In genomic region chr2:187529248-187529976, GRCh38 we compare ENCODE assay signal across 18 cellular contexts. TPM values are rescaled to one million over a fixed set of nuclear protein-coding genes. Genes with fewer than 3 reads are reported as not detected.
A peak's percentile ranks its signal among the peaks of the same experiment; 100 is the strongest.
DNase-seq lines count a peak whose midpoint lies in the region; ATAC-seq, FAIRE-seq and TF ChIP-seq lines count a peak whose summit lies in the region.
"Had no signal": no experiment of that assay in that cellular context is flagged by ENCODE, and none has a peak within 500 bp of the region (broad histone marks: within the 10 kb centered on the region; RNA-seq: fewer than 3 reads in every experiment).

No MANE protein-coding gene starts in this region.

- 90% methylated on average over 3 of the region's 3 CpGs for WGBS in K562 (ENCODE audit: insufficient coverage, low coverage, missing lambda C conversion rate)
- no CpG with 5 or more reads among the region's 3 CpGs for WGBS in mesendoderm (ENCODE audit: extremely low coverage, insufficient coverage, low lambda C conversion rate)

- no peaks in the 10 kb centered on the region for H3K79me1 ChIP-seq in mesendoderm (ENCODE audit: low read length)

- no peak overlapping the region for H3K23ac ChIP-seq in mesendoderm (ENCODE audit: low read length)

- intact Hi-C loops in K562 (cut with micrococcal nuclease), result no loop called here

- H3K9ac ChIP-seq in K562 (ENCODE audit: insufficient read depth in 1 of 2, low read depth in 2 of 2, low read length in 2 of 2) (no peak overlapping the region), mesendoderm (ENCODE audit: low read length) (no peak overlapping the region)
- H3K9ac ChIP-seq: KMS-11 had no signal

- no peak for TF ChIP-seq EP300 in K562 (IDR thresholded peaks at IDR 0.05; ENCODE audit: low read length)

- no peak overlapping the region for H2AFZ ChIP-seq in K562 (ENCODE audit: low read depth, low read length)

- no peak for DNase-seq in H54 (ENCODE audit: insufficient read length, low spot score)
- no peak for DNase-seq in K562 (ENCODE audit: extremely low read depth in 1 of 4, low spot score in 3 of 4)
- no peak for DNase-seq in mesendoderm
- no peak for DNase-seq in SHP77 treated with DMSO at 0.1 percent for 48 hours (lab: John Stamatoyannopoulos, UW)
- DNase-seq in NCI-H345 (lab: John Stamatoyannopoulos, UW), result no peak
- DNase-seq in RCC 7860 (ENCODE audit: low spot score), result no peak
- DNase-seq: BE2C; CD4-positive, alpha-beta T cell; DMS153; GDM1; HCEC 1CT; NCI-H1417; NCI-H187; NCI-H2227 treated with DMSO at 0.1 percent for 48 hours; NCI-H524 treated with DMSO at 0.1 percent for 48 hours; SW 1271 had no signal

- no peak overlapping the region for H4K5ac ChIP-seq in mesendoderm (ENCODE audit: low read length)

- H2BK120ac ChIP-seq in mesendoderm (ENCODE audit: low read depth, low read length), result no peak overlapping the region

- H2BK5ac ChIP-seq in mesendoderm (ENCODE audit: low read length), result no peak overlapping the region

- H3K4ac ChIP-seq in mesendoderm (ENCODE audit: low read depth, low read length), result no peak overlapping the region

- no peaks in the 10 kb centered on the region for H3K9me1 ChIP-seq in K562 (ENCODE audit: control insufficient read depth, insufficient read depth, low read length)

- no peaks in the 10 kb centered on the region for H3K27me3 ChIP-seq in K562 (ENCODE audit: control insufficient read depth in 2 of 2, insufficient read depth in 2 of 2, low read length in 2 of 2)
- H3K27me3 ChIP-seq in mesendoderm (ENCODE audit: insufficient read depth, low read length, poor library complexity), result no peaks in the 10 kb centered on the region
- H3K27me3 ChIP-seq: BE2C had no signal

- peaks cover 27% of the 10 kb centered on the region for H3K79me2 ChIP-seq in K562 (ENCODE audit: control insufficient read depth, insufficient read depth, low read length)
- no peaks in the 10 kb centered on the region for H3K79me2 ChIP-seq in mesendoderm (ENCODE audit: control insufficient read depth, insufficient read depth, low read length)

- no peak for TF ChIP-seq CTCF in K562 (IDR thresholded peaks at IDR 0.05 in 2 of 3, conservative IDR thresholded peaks at IDR 0.05 in 1 of 3; ENCODE audit: insufficient read depth in 2 of 3, low read depth in 1 of 3, low read length in 3 of 3)

- no peak overlapping the region for H3K18ac ChIP-seq in mesendoderm (ENCODE audit: low read length)

- H3K4me3 ChIP-seq in K562 (no peak overlapping the region), mesendoderm (ENCODE audit: low read length) (no peak overlapping the region)

- in situ Hi-C loops in K562 (cut with MboI), result no loop called here

- BruUV-seq in K562 (replicated peaks; lab: Mats Ljungman, UMichigan), result no TSS peak

- H2AK5ac ChIP-seq in mesendoderm (ENCODE audit: low read length), result no peak overlapping the region

- peak; percentile 52 for ATAC-seq in K562
- ATAC-seq in HG02571 (IDR thresholded peaks at IDR 0.05; ENCODE audit: unreplicated experiment), result no peak

- CTCF ChIA-PET in K562 (lab: Yijun Ruan, JAX; ENCODE audit: low intra/inter-chr PET ratio), result no interaction called here

- TF ChIP-seq RAD21 in K562 (CRISPR knock-in tag; conservative IDR thresholded peaks at IDR 0.05 in 1 of 2, IDR thresholded peaks at IDR 0.05 in 1 of 2), result no peak

- POLR2A ChIA-PET in K562 (lab: Yijun Ruan, JAX), result no interaction called here

- H3K4me2 ChIP-seq in K562 (ENCODE audit: insufficient read depth, low read length) (no peak overlapping the region), mesendoderm (ENCODE audit: low read length) (no peak overlapping the region)
- H3K4me2 ChIP-seq: KMS-11 had no signal

- H2BK15ac ChIP-seq in mesendoderm (replicated peaks; ENCODE audit: low read depth), result peak overlapping the region; percentile 88

- no peak overlapping the region for H4K8ac ChIP-seq in mesendoderm (ENCODE audit: low read depth, low read length)

- no peaks in the 10 kb centered on the region for H4K20me1 ChIP-seq in K562 (replicated peaks; ENCODE audit: control insufficient read depth, insufficient read depth, low read length)

- H3K27ac ChIP-seq in K562 (ENCODE audit: extremely low read depth, low read depth, low read length) (no peak overlapping the region), mesendoderm (ENCODE audit: low read depth, low read length) (no peak overlapping the region)
- H3K27ac ChIP-seq: KMS-11 had no signal

- H3K9me3 ChIP-seq in K562 (replicated peaks; ENCODE audit: control insufficient read depth, insufficient read depth, low read depth, low read length), result no peaks in the 10 kb centered on the region
- H3K9me3 ChIP-seq: BE2C had no signal

- no peak for TF ChIP-seq POLR2A in H54 (IDR thresholded peaks at IDR 0.05; ENCODE audit: low read depth, low read length)
- TF ChIP-seq POLR2A in K562 (conservative IDR thresholded peaks at IDR 0.05), result no peak

- peaks cover 17% of the 10 kb centered on the region; the same call in 2 of the 3 replicates for H3K36me3 ChIP-seq in K562 (ENCODE audit: control insufficient read depth, insufficient read depth, low read length)
- no peaks in the 10 kb centered on the region for H3K36me3 ChIP-seq in mesendoderm (ENCODE audit: control insufficient read depth, insufficient read depth, low read length)
- H3K36me3 ChIP-seq: BE2C had no signal

- H3K4me1 ChIP-seq in K562 (replicated peaks in 1 of 2; ENCODE audit: control insufficient read depth in 2 of 2, insufficient read depth in 2 of 2, low read length in 2 of 2) (no peaks in the 10 kb centered on the region), mesendoderm (ENCODE audit: control insufficient read depth, low read depth, low read length) (no peaks in the 10 kb centered on the region)
- H3K4me1 ChIP-seq: BE2C had no signal

- no peak overlapping the region for H3K56ac ChIP-seq in mesendoderm (ENCODE audit: low read length)

- FAIRE-seq in H54 (lab: Jason Lieb, UNC) (peak; percentile 83), K562 (lab: Jason Lieb, UNC) (no peak), RCC 7860 (lab: Jason Lieb, UNC) (no peak)

TF ChIP-seq in K562, 482 proteins besides CTCF, POLR2A, EP300 and RAD21 (continues in another document):
- TF ChIP-seq ZBTB7A (IDR thresholded peaks at IDR 0.05; ENCODE audit: borderline replicate concordance, control insufficient read depth, low read depth, low read length) (no peak), ZNF133 (CRISPR knock-in tag; IDR thresholded peaks at IDR 0.05) (no peak), ZNF311 (CRISPR knock-in tag; IDR thresholded peaks at IDR 0.05) (no peak), MLX (CRISPR knock-in tag; conservative IDR thresholded peaks at IDR 0.05) (no peak), ELK3 (CRISPR knock-in tag; IDR thresholded peaks at IDR 0.05) (no peak), NCOA1 (IDR thresholded peaks at IDR 0.05; ENCODE audit: low read depth) (no peak), ZNF274 (IDR thresholded peaks at IDR 0.05; ENCODE audit: borderline replicate concordance, low read depth, low read length) (no peak), CTBP1 (IDR thresholded peaks at IDR 0.05; ENCODE audit: borderline replicate concordance) (no peak), FOXM1 (IDR thresholded peaks at IDR 0.05; ENCODE audit: low read depth) (no peak), FOXM1 (CRISPR knock-in tag; IDR thresholded peaks at IDR 0.05; ENCODE audit: low read depth) (no peak), ZBTB43 (CRISPR knock-in tag; IDR thresholded peaks at IDR 0.05) (no peak), ZFP1 (CRISPR knock-in tag; IDR thresholded peaks at IDR 0.05) (no peak)

RNA-seq across cellular contexts. Expression of gene TFPI, which starts 24.8 kb away (rescaled TPM):
- 87.5 and 177 TPM in 2 replicates for total RNA-seq in K562 (2011; cell fraction: chromatin; rRNA removed; ENCODE audit: low replicate concordance)
- total RNA-seq in K562 (2011; cell fraction: nucleolus; rRNA removed), result 61.4 and 81.3 TPM in 2 replicates
- total RNA-seq in K562 (2011; cell fraction: nucleoplasm; rRNA removed), result 135 and 144 TPM in 2 replicates
- total RNA-seq in K562 (2014; rRNA removed) (35.4 and 53.5 TPM in 2 replicates), K562 (2014; rRNA removed; fragmentation: Illumina TruSeq; extraction: Trizol) (100 and 145 TPM in 2 replicates), K562 (2015; rRNA removed; fragmentation: Illumina TruSeq; extraction: Trizol) (54.3 and 58.1 TPM in 2 replicates), K562 (2021) (74.7 and 83.0 TPM in 2 replicates)
- polyA plus RNA-seq in K562 (2011; rRNA removed) (179 and 1,046 TPM in 2 replicates), K562 (2014; fragmentation: Illumina TruSeq; extraction: Trizol) (104 TPM in 2 replicates), K562 (2014; fragmentation: Nextera tagmentation; extraction: Ambion mirVana) (100 to 1,000 TPM; 179 to 219 TPM), K562 (2014; rRNA removed) (61.8 and 76.3 TPM in 2 replicates)
- polyA plus RNA-seq in K562 (2011; cell fraction: cytosol; rRNA removed), result 33.6 and 424 TPM in 2 replicates
- polyA plus RNA-seq in K562 (2011; cell fraction: nucleus; rRNA removed), result 32.9 and 293 TPM in 2 replicates
- polyA plus RNA-seq in K562 (2012), result 51.0 and 52.7 TPM in 2 replicates
- 205 and 989 TPM in 2 replicates for polyA minus RNA-seq in K562 (2011; rRNA and poly(A)+ RNA removed)
- 60.0 and 237 TPM in 2 replicates for polyA minus RNA-seq in K562 (2011; cell fraction: cytosol; rRNA and poly(A)+ RNA removed)
- polyA minus RNA-seq in K562 (2011; cell fraction: nucleus; rRNA and poly(A)+ RNA removed), result 74.2 and 485 TPM in 2 replicates
- polyA plus RNA-seq in mesendoderm (2013, experiment 1 of 2), result 7.2 TPM
- polyA plus RNA-seq in mesendoderm (2013, experiment 2 of 2), result 7.3 TPM
